Comparison of ENCODE assay signal across 15 cellular contexts in genomic region chr4:41939016-41939623, GRCh38. TPM values are rescaled to one million over a fixed set of nuclear protein-coding genes. Genes with fewer than 3 reads are reported as not detected.
DNase-seq lines count a peak whose midpoint lies in the region; ATAC-seq, FAIRE-seq and TF ChIP-seq lines count a peak whose summit lies in the region.
"Had no signal": no experiment of that assay in that cellular context is flagged by ENCODE, and none has a peak within 500 bp of the region (broad histone marks: within the 10 kb centered on the region; RNA-seq: fewer than 3 reads in every experiment).

No MANE protein-coding gene starts in this region.

- TF ChIP-seq RAD21 in H1 (IDR thresholded peaks at IDR 0.05 in 1 of 2, conservative IDR thresholded peaks at IDR 0.05 in 1 of 2; ENCODE audit: low read depth in 2 of 2, low read length in 2 of 2): no peak

- H3K4me1 ChIP-seq in HEK293 (ENCODE audit: control insufficient read depth, insufficient read depth, low read length): no peaks in the 10 kb centered on the region
- peaks cover 0 to 6% (median 2%) of the 10 kb centered on the region in 4 experiments; a peak in 3 of 7 replicates for H3K4me1 ChIP-seq in H1 (replicated peaks in 1 of 4; ENCODE audit: control insufficient read depth in 3 of 4, insufficient read depth in 4 of 4, low read length in 3 of 4)
- peaks cover 51 to 62% of the 10 kb centered on the region in 2 experiments for H3K4me1 ChIP-seq in neutrophil (ENCODE audit: control insufficient read depth in 1 of 2, insufficient read depth in 1 of 2, low read depth in 1 of 2, low read length in 1 of 2)

- H3K18ac ChIP-seq in H1 (ENCODE audit: extremely low read depth, low read length): no peak overlapping the region

- H3K27me3 ChIP-seq in H1 (replicated peaks in 1 of 4; ENCODE audit: control insufficient read depth in 3 of 4, extremely low read depth in 1 of 4, insufficient read depth in 3 of 4, low read length in 3 of 4) (no peaks in the 10 kb centered on the region), neutrophil (no peaks in the 10 kb centered on the region)
- H3K27me3 ChIP-seq: brain microvascular endothelial cell, thyroid gland had no signal

- H2BK12ac ChIP-seq in H1 (ENCODE audit: low read depth, low read length): no peak overlapping the region

- no peak overlapping the region for H3K14ac ChIP-seq in H1 (ENCODE audit: insufficient read length)

- no peak for TF ChIP-seq CTCF in HEK293 (tag by site-specific recombination; IDR thresholded peaks at IDR 0.05)
- no peak for TF ChIP-seq CTCF in H1 (IDR thresholded peaks at IDR 0.05; ENCODE audit: control extremely low read depth in 1 of 3, insufficient read depth in 1 of 3, low read depth in 1 of 3, low read length in 3 of 3)
- no peak for TF ChIP-seq CTCF in neutrophil (IDR thresholded peaks at IDR 0.05)

- H3K4me3 ChIP-seq in HEK293 (ENCODE audit: low read depth, low read length) (no peak overlapping the region), H1 (ENCODE audit: extremely low read depth in 1 of 4, insufficient read depth in 2 of 4, low read depth in 3 of 4, low read length in 4 of 4) (no peak overlapping the region), neutrophil (ENCODE audit: low read depth in 1 of 2, low read length in 1 of 2) (peak overlapping the region; percentile 4 to 36)
- H3K4me3 ChIP-seq: thyroid gland had no signal

- no peak overlapping the region for H2AFZ ChIP-seq in H1 (ENCODE audit: low read length)

- H2BK15ac ChIP-seq in H1 (ENCODE audit: low read length): no peak overlapping the region

- no peak overlapping the region for H2BK20ac ChIP-seq in H1 (ENCODE audit: low read length)

- no peak overlapping the region for H3K56ac ChIP-seq in H1 (replicated peaks; ENCODE audit: insufficient read length, low read depth, low read length)

- H3K9me3 ChIP-seq in HEK293 (ENCODE audit: control insufficient read depth, insufficient read depth, low read depth, low read length) (no peaks in the 10 kb centered on the region), H1 (ENCODE audit: insufficient read depth in 2 of 2, low read depth in 1 of 2, low read length in 1 of 2) (no peaks in the 10 kb centered on the region), neutrophil (no peaks in the 10 kb centered on the region)
- H3K9me3 ChIP-seq: thyroid gland had no signal

- ATAC-seq in GM21360 (IDR thresholded peaks at IDR 0.05; ENCODE audit: unreplicated experiment): no peak
- ATAC-seq: activated T-helper 17 cell treated with anti-CD3 and anti-CD28 coated beads, Interleukin-2, amount 50 U/mL, for 72 hours; CD8-positive, alpha-beta T cell; T-helper 17 cell had no signal

- H3K27ac ChIP-seq in HEK293 (ENCODE audit: extremely low read depth, low read depth, low read length) (no peak overlapping the region), H1 (ENCODE audit: low read depth, low read length) (no peak overlapping the region), neutrophil (peak overlapping the region; percentile 83)
- H3K27ac ChIP-seq: brain microvascular endothelial cell, thyroid gland had no signal

- DNase-seq in NCI-H460 (ENCODE audit: extremely low read depth, low read depth): peak; percentile 20
- no peak for DNase-seq in H1 (ENCODE audit: low read depth in 1 of 2, low spot score in 2 of 2)
- DNase-seq in frontal cortex (ENCODE audit: low spot score in 2 of 2): no peak
- no peak for DNase-seq in NAMALWA (ENCODE audit: low spot score)
- DNase-seq in activated CD4-positive, alpha-beta T cell treated with anti-CD3 and anti-CD28 coated beads for 1 hour: no peak
- DNase-seq: activated CD4-positive, alpha-beta T cell treated with anti-CD3 and anti-CD28 coated beads, Interleukin-2, amount 10 ng/mL, durations not matched to agents 7 days and 5 days; brain microvascular endothelial cell; CD8-positive, alpha-beta T cell; NCI-H187; T-helper 17 cell; thyroid gland had no signal

- H4K5ac ChIP-seq in H1 (ENCODE audit: insufficient read length, low read depth, low read length): no peak overlapping the region

- H3K23ac ChIP-seq in H1 (ENCODE audit: insufficient read length): no peak overlapping the region

- POLR2A ChIA-PET in HEK293 (lab: Yijun Ruan, JAX) (no interaction called here), H1 (lab: Charles Lee; ENCODE audit: partially characterized antibody) (interaction anchor here (1.0 kb wide), 1 partner anchor 20 kb away, joined by 3 read pairs; no protein-coding TSS in a partner anchor)

- no peak overlapping the region for H2BK120ac ChIP-seq in H1 (replicated peaks; ENCODE audit: low read depth, low read length)

- peaks cover 6 to 64% of the 10 kb centered on the region in 2 experiments for H3K79me2 ChIP-seq in H1 (ENCODE audit: control insufficient read depth in 1 of 2, insufficient read depth in 2 of 2, low read length in 2 of 2)

- no peak overlapping the region for H4K91ac ChIP-seq in H1 (replicated peaks; ENCODE audit: insufficient read length, low read length)

- no peak overlapping the region for H3K9ac ChIP-seq in H1 (replicated peaks in 1 of 4; ENCODE audit: extremely low read depth in 1 of 4, low read depth in 3 of 4, low read length in 3 of 4)

- CTCF ChIA-PET in HEK293 (lab: Yijun Ruan, JAX) (interaction anchor here (0.6 kb wide), 2 partner anchors 14 to 51 kb away, joined by 3 to 4 read pairs; no protein-coding TSS in a partner anchor), H1 (lab: Charles Lee; ENCODE audit: partially characterized antibody) (interaction anchor here (1.0 kb wide), 1 partner anchor 18 kb away, joined by 4 read pairs; no protein-coding TSS in a partner anchor)

- peaks cover 5 to 46% of the 10 kb centered on the region in 2 experiments; a peak in 2 of 3 replicates for H3K36me3 ChIP-seq in HEK293 (ENCODE audit: control insufficient read depth in 2 of 2, insufficient read depth in 1 of 2, low read length in 2 of 2)
- H3K36me3 ChIP-seq in H1 (ENCODE audit: control insufficient read depth in 2 of 4, insufficient read depth in 4 of 4, low read length in 3 of 4): peaks cover 0 to 49% (median 11%) of the 10 kb centered on the region in 4 experiments; a peak in 5 of 8 replicates
- H3K36me3 ChIP-seq in neutrophil: peaks cover 38% of the 10 kb centered on the region

- H4K8ac ChIP-seq in H1 (ENCODE audit: extremely low read depth, insufficient read depth, low read length): no peak overlapping the region

- H2BK5ac ChIP-seq in H1 (ENCODE audit: low read depth, low read length): no peak overlapping the region

- no peak for TF ChIP-seq POLR2A in H1 (IDR thresholded peaks at IDR 0.05; ENCODE audit: control extremely low read depth in 1 of 2, low read depth in 2 of 2, low read length in 2 of 2)

- no peak overlapping the region for H3K4ac ChIP-seq in H1 (replicated peaks; ENCODE audit: insufficient read length, low read depth, low read length)

- no peak for FAIRE-seq in H1 (lab: Jason Lieb, UNC)
- no peak for FAIRE-seq in frontal cortex (lab: Jason Lieb, UNC)

- no peak overlapping the region for H2AK5ac ChIP-seq in H1 (ENCODE audit: low read depth, low read length)

- no peak overlapping the region for H3K4me2 ChIP-seq in H1 (ENCODE audit: insufficient read depth in 1 of 2, low read depth in 2 of 2, low read length in 2 of 2)

- TF ChIP-seq EP300 in H1 (IDR thresholded peaks at IDR 0.05; ENCODE audit: borderline replicate concordance in 1 of 2, low read depth in 2 of 2, low read length in 2 of 2): no peak

- peaks cover 4% of the 10 kb centered on the region; the same call in 1 of the 2 replicates for H3K23me2 ChIP-seq in H1 (ENCODE audit: low read depth, low read length)

- H4K20me1 ChIP-seq in H1 (replicated peaks in 1 of 2; ENCODE audit: control insufficient read depth in 1 of 2, insufficient read depth in 2 of 2, low read length in 2 of 2): peaks cover 0 to 2% of the 10 kb centered on the region in 2 experiments

- H3K79me1 ChIP-seq in H1 (ENCODE audit: low read depth, low read length): peaks cover 4% of the 10 kb centered on the region; the same call in 1 of the 2 replicates

- WGBS in H1 (ENCODE audit: extremely low coverage in 1 of 2, insufficient coverage in 1 of 2, insufficient read length in 1 of 2, insufficient replicate concordance in 2 of 2, low coverage in 1 of 2, low lambda C conversion rate in 2 of 2, missing lambda C conversion rate in 1 of 2), 2 experiments: 87% methylated on average over 3 of the region's 3 CpGs; no CpG with 5 or more reads in 1 of the 2 experiments

RNA-seq across cellular contexts. Expression of gene TMEM33, which starts 3.9 kb away (rescaled TPM):
- total RNA-seq in NCI-H460 (2014; rRNA removed; shearing (Covaris generic)): 134 and 143 TPM in 2 replicates
- 27.4 and 42.3 TPM in 2 replicates for polyA plus RNA-seq in NCI-H460 (2014; cell fraction: nucleus; rRNA removed)
- 86.7 and 94.4 TPM in 2 replicates for total RNA-seq in H1 (2021; fragmentation: NEBNext Ultra II Directional; extraction: Animal tissue kit (Norgen Biotek cat#: 25700))
- polyA plus RNA-seq in H1 (2011; rRNA removed): 72.5 and 86.6 TPM in 2 replicates
- polyA plus RNA-seq in H1 (2011; cell fraction: cytosol; rRNA removed): 51.6 TPM
- polyA plus RNA-seq in H1 (2011; cell fraction: nucleus; rRNA removed): 54.2 TPM
- polyA plus RNA-seq in H1 (2012, experiment 1 of 2): 32.0 to 50.1 TPM (median 41.5 TPM) in 4 replicates
- polyA plus RNA-seq in H1 (2012, experiment 2 of 2): 13.5 TPM
- 88.9 TPM for polyA plus RNA-seq in H1 (2013, experiment 1 of 2)
- polyA plus RNA-seq in H1 (2013, experiment 2 of 2): 111 TPM
- polyA minus RNA-seq in H1 (2011; rRNA and poly(A)+ RNA removed): 250 and 322 TPM in 2 replicates
- 84.2 TPM for polyA minus RNA-seq in H1 (2011; cell fraction: cytosol; rRNA and poly(A)+ RNA removed)
- 100 TPM for polyA minus RNA-seq in H1 (2011; cell fraction: nucleus; rRNA and poly(A)+ RNA removed)
- total RNA-seq in frontal cortex: 56.3 TPM

RNA-seq across cellular contexts. Expression of gene DCAF4L1, which starts 42.4 kb away (rescaled TPM):
- total RNA-seq in NCI-H460 (2014; rRNA removed; shearing (Covaris generic)): 0.40 and 0.50 TPM in 2 replicates
- polyA plus RNA-seq in NCI-H460 (2014; cell fraction: nucleus; rRNA removed): 2.6 and 3.5 TPM in 2 replicates
- total RNA-seq in H1 (2021; fragmentation: NEBNext Ultra II Directional; extraction: Animal tissue kit (Norgen Biotek cat#: 25700)): 0.15 and 0.17 TPM in 2 replicates
- 0.06 TPM in 2 replicates for polyA plus RNA-seq in H1 (2011; rRNA removed)
- polyA plus RNA-seq in H1 (2011; cell fraction: cytosol; rRNA removed): 0.08 TPM
- 0.31 TPM for polyA plus RNA-seq in H1 (2011; cell fraction: nucleus; rRNA removed)
- 0.04 to 0.17 TPM (median 0.09 TPM) in 4 replicates for polyA plus RNA-seq in H1 (2012, experiment 1 of 2)
- polyA plus RNA-seq in H1 (2012, experiment 2 of 2): not detected
- 0.10 TPM for polyA plus RNA-seq in H1 (2013, experiment 1 of 2)
- 0.06 TPM for polyA plus RNA-seq in H1 (2013, experiment 2 of 2)
- polyA minus RNA-seq in H1 (2011; rRNA and poly(A)+ RNA removed): 0.16 and 0.22 TPM in 2 replicates
- polyA minus RNA-seq in H1 (2011; cell fraction: cytosol; rRNA and poly(A)+ RNA removed): not detected
- 0.30 TPM for polyA minus RNA-seq in H1 (2011; cell fraction: nucleus; rRNA and poly(A)+ RNA removed)
- total RNA-seq in frontal cortex: under 0.01 TPM

RNA-seq across cellular contexts. Expression of gene SLC30A9, which starts 51.2 kb away (rescaled TPM):
- 51.2 and 52.6 TPM in 2 replicates for total RNA-seq in NCI-H460 (2014; rRNA removed; shearing (Covaris generic))
- 45.9 and 57.9 TPM in 2 replicates for polyA plus RNA-seq in NCI-H460 (2014; cell fraction: nucleus; rRNA removed)
- 67.2 and 71.0 TPM in 2 replicates for total RNA-seq in H1 (2021; fragmentation: NEBNext Ultra II Directional; extraction: Animal tissue kit (Norgen Biotek cat#: 25700))
- 33.1 and 41.2 TPM in 2 replicates for polyA plus RNA-seq in H1 (2011; rRNA removed)
- 49.7 TPM for polyA plus RNA-seq in H1 (2011; cell fraction: cytosol; rRNA removed)
- 30.7 TPM for polyA plus RNA-seq in H1 (2011; cell fraction: nucleus; rRNA removed)
- 35.8 to 47.3 TPM (median 40.6 TPM) in 4 replicates for polyA plus RNA-seq in H1 (2012, experiment 1 of 2)
- 1.9 TPM for polyA plus RNA-seq in H1 (2012, experiment 2 of 2)
- polyA plus RNA-seq in H1 (2013, experiment 1 of 2): 31.9 TPM
- polyA plus RNA-seq in H1 (2013, experiment 2 of 2): 35.3 TPM
- polyA minus RNA-seq in H1 (2011; rRNA and poly(A)+ RNA removed): 50.8 and 76.0 TPM in 2 replicates
- polyA minus RNA-seq in H1 (2011; cell fraction: cytosol; rRNA and poly(A)+ RNA removed): 59.6 TPM
- 73.7 TPM for polyA minus RNA-seq in H1 (2011; cell fraction: nucleus; rRNA and poly(A)+ RNA removed)
- total RNA-seq in frontal cortex: 112 TPM

Comparison
In these comparisons a context has a peak if more than half of its experiments do, and no peak if none do; other contexts are left out.
1. H3K4me3 ChIP-seq: peak in neutrophil (2 of 2); none in HEK293 (single experiment) and H1 (0 of 4).